8 cellular contexts compared by ENCODE assay signal in genomic region chr18:48934708-48935432, GRCh38. TPM values are rescaled to one million over a fixed set of nuclear protein-coding genes. Genes with fewer than 3 reads are reported as not detected.
DNase-seq lines count a peak whose midpoint lies in the region; ATAC-seq and TF ChIP-seq lines count a peak whose summit lies in the region.

No MANE protein-coding gene starts in this region.

- peak; percentile 42 for ATAC-seq in GM21737 (IDR thresholded peaks at IDR 0.05; ENCODE audit: unreplicated experiment)
- no peak for ATAC-seq in naive thymus-derived CD8-positive, alpha-beta T cell

- H3K4me2 ChIP-seq in neural progenitor cell = no peak overlapping the region

- no peaks in the 10 kb centered on the region for H3K9me3 Mint-ChIP-seq in naive thymus-derived CD8-positive, alpha-beta T cell
- H3K9me3 Mint-ChIP-seq in neural progenitor cell = no peaks in the 10 kb centered on the region

- DNase-seq in GM10266 (ENCODE audit: extremely low spot score) (peak; percentile 56), NOMO-1 treated with DMSO at 0.1 percent for 48 hours (lab: John Stamatoyannopoulos, UW; ENCODE audit: unreplicated experiment) (peak; percentile 68), colonic mucosa (no peak), neural progenitor cell (ENCODE audit: low spot score) (no peak), NCI-H226 (no peak), HCEC 1CT (no peak)
- no peak for DNase-seq in naive thymus-derived CD8-positive, alpha-beta T cell

- H3K27ac ChIP-seq in colonic mucosa (peak overlapping the region; percentile 38), neural progenitor cell (no peak overlapping the region)

- H3K4me3 Mint-ChIP-seq in naive thymus-derived CD8-positive, alpha-beta T cell = peak overlapping the region in 9 of 10 donors; percentile 37 to 70 (median 57)
- H3K4me3 Mint-ChIP-seq in neural progenitor cell = no peak overlapping the region

- H2AFZ ChIP-seq in neural progenitor cell (replicated peaks) = no peak overlapping the region

- intact Hi-C loops in colonic mucosa (cut with DNase I) = no loop called here

- H3K9me3 ChIP-seq in colonic mucosa = no peaks in the 10 kb centered on the region
- H3K9me3 ChIP-seq in neural progenitor cell (ENCODE audit: low read depth) = no peaks in the 10 kb centered on the region

- POLR2A ChIA-PET in naive thymus-derived CD8-positive, alpha-beta T cell (lab: Charles Lee) = interaction anchor here (0.7 kb wide), 1 partner anchor 11 kb away, joined by 4 read pairs; no protein-coding TSS in a partner anchor

- no peaks in the 10 kb centered on the region for H3K36me3 ChIP-seq in colonic mucosa
- H3K36me3 ChIP-seq in neural progenitor cell = no peaks in the 10 kb centered on the region

- peaks cover 8% of the 10 kb centered on the region for H4K20me1 ChIP-seq in neural progenitor cell (ENCODE audit: low read depth)

- no peaks in the 10 kb centered on the region for H3F3A ChIP-seq in neural progenitor cell (ENCODE audit: low read depth)

- H3K9ac ChIP-seq in colonic mucosa (ENCODE audit: low read depth in 2 of 2, low read length in 2 of 2) = peak overlapping the region in 1 of 2 donors; percentile 56
- H3K9ac ChIP-seq in neural progenitor cell = no peak overlapping the region

- H3K4me1 ChIP-seq in colonic mucosa = peaks cover 54% of the 10 kb centered on the region
- H3K4me1 ChIP-seq in neural progenitor cell = peaks cover 28% of the 10 kb centered on the region

- TF ChIP-seq CTCF in GM10266 (IDR thresholded peaks at IDR 0.05; ENCODE audit: control insufficient read depth, insufficient read depth, low read depth, missing control alignments) (no peak), colonic mucosa (IDR thresholded peaks at IDR 0.05) (no peak), neural progenitor cell (IDR thresholded peaks at IDR 0.05) (no peak)

- peaks cover 42 to 97% (median 87%) of the 10 kb centered on the region in 4 donors for H3K4me1 Mint-ChIP-seq in naive thymus-derived CD8-positive, alpha-beta T cell
- H3K4me1 Mint-ChIP-seq in neural progenitor cell = peaks cover 71% of the 10 kb centered on the region

- H3K27me3 ChIP-seq in colonic mucosa (no peaks in the 10 kb centered on the region), neural progenitor cell (no peaks in the 10 kb centered on the region)

- H3K4me3 ChIP-seq in colonic mucosa (no peak overlapping the region), neural progenitor cell (no peak overlapping the region)

- H3K79me2 ChIP-seq in neural progenitor cell (ENCODE audit: low read depth) = no peaks in the 10 kb centered on the region

- H3K27me3 Mint-ChIP-seq in naive thymus-derived CD8-positive, alpha-beta T cell = no peaks in the 10 kb centered on the region
- peaks cover 7% of the 10 kb centered on the region for H3K27me3 Mint-ChIP-seq in neural progenitor cell (ENCODE audit: insufficient read depth, low read depth)

- peak overlapping the region in 7 of 10 donors; percentile 27 to 91 (median 74) for H3K27ac Mint-ChIP-seq in naive thymus-derived CD8-positive, alpha-beta T cell
- H3K27ac Mint-ChIP-seq in neural progenitor cell = no peak overlapping the region

- H3K36me3 Mint-ChIP-seq in naive thymus-derived CD8-positive, alpha-beta T cell = no peaks in the 10 kb centered on the region
- H3K36me3 Mint-ChIP-seq in neural progenitor cell = peaks cover 10% of the 10 kb centered on the region

RNA-seq across cellular contexts. Expression of gene SMAD7, which starts 15.9 kb away (rescaled TPM):
- total RNA-seq in colonic mucosa (10 to 100 TPM; 21.2 to 21.6 TPM), neural progenitor cell (ENCODE audit: low replicate concordance) (1.1 and 2.0 TPM in 2 replicates)
- total RNA-seq in naive thymus-derived CD8-positive, alpha-beta T cell = 10 to 100 TPM; 30.9 to 32.5 TPM
- polyA plus RNA-seq in naive thymus-derived CD8-positive, alpha-beta T cell = 1 to 10 TPM; 2.3 to 4.9 (median 4.8) TPM

Comparison
In these comparisons a context has a peak if more than half of its experiments do, and no peak if none do; other contexts are left out.
1. DNase-seq: peak in GM10266 (single experiment) and NOMO-1 treated with DMSO at 0.1 percent for 48 hours (single experiment); none in colonic mucosa (single experiment), naive thymus-derived CD8-positive, alpha-beta T cell (0 of 10), neural progenitor cell (single experiment), NCI-H226 (single experiment) and HCEC 1CT (single experiment).